Comparison of ENCODE assay signal across 21 cellular contexts in genomic region chr15:63063164-63063756, GRCh38. TPM values are rescaled to one million over a fixed set of nuclear protein-coding genes. Genes with fewer than 3 reads are reported as not detected.
DNase-seq lines count a peak whose midpoint lies in the region; ATAC-seq and TF ChIP-seq lines count a peak whose summit lies in the region.
"Had no signal": no experiment of that assay in that cellular context is flagged by ENCODE, and none has a peak within 500 bp of the region (broad histone marks: within the 10 kb centered on the region; RNA-seq: fewer than 3 reads in every experiment).

No MANE protein-coding gene starts in this region.

- no peak for TF ChIP-seq CTCF in cardiac muscle cell (IDR thresholded peaks at IDR 0.05; ENCODE audit: low read depth, low read length)
- TF ChIP-seq CTCF in fibroblast of villous mesenchyme (IDR thresholded peaks at IDR 0.05; ENCODE audit: insufficient read depth, low read depth, low read length): no peak
- no peak for TF ChIP-seq CTCF in upper lobe of right lung (IDR thresholded peaks at IDR 0.05)
- TF ChIP-seq CTCF in left lung (IDR thresholded peaks at IDR 0.05): no peak

- H3K4me1 ChIP-seq in cardiac muscle cell (ENCODE audit: low read depth) (peaks cover 50% of the 10 kb centered on the region), upper lobe of right lung (peaks cover 3% of the 10 kb centered on the region), left lung (peaks cover 0 to 6% of the 10 kb centered on the region in 2 donors), aorta (ENCODE audit: control insufficient read depth in 1 of 2, insufficient read depth in 2 of 2, low read length in 2 of 2) (peaks cover 0 to 1% of the 10 kb centered on the region in 2 donors)

- no peaks in the 10 kb centered on the region for H3K9me3 ChIP-seq in cardiac muscle cell (ENCODE audit: low read depth)
- no peaks in the 10 kb centered on the region for H3K9me3 ChIP-seq in upper lobe of right lung
- H3K9me3 ChIP-seq in left lung: no peaks in the 10 kb centered on the region
- H3K9me3 ChIP-seq in aorta (ENCODE audit: control insufficient read depth, low read length): no peaks in the 10 kb centered on the region
- H3K9me3 ChIP-seq: psoas muscle, testis had no signal

- intact Hi-C loops in Right ventricle myocardium inferior (cut with DNase I): no loop called here
- intact Hi-C loops in upper lobe of right lung (cut with DNase I): no loop called here
- intact Hi-C loops in left lung (cut with DNase I): no loop called here
- intact Hi-C loops in aorta (cut with DNase I): no loop called here

- H3K4me3 ChIP-seq in cardiac muscle cell (no peak overlapping the region), fibroblast of villous mesenchyme (ENCODE audit: low read depth, low read length) (no peak overlapping the region), upper lobe of right lung (no peak overlapping the region), left lung (no peak overlapping the region), aorta (ENCODE audit: low read length in 2 of 2) (no peak overlapping the region)
- H3K4me3 ChIP-seq: psoas muscle, testis had no signal

- H3K27ac ChIP-seq in cardiac muscle cell: peak overlapping the region; percentile 70
- no peak overlapping the region for H3K27ac ChIP-seq in upper lobe of right lung
- no peak overlapping the region for H3K27ac ChIP-seq in left lung
- no peak overlapping the region for H3K27ac ChIP-seq in aorta (ENCODE audit: low read depth in 1 of 2, low read length in 2 of 2)
- H3K27ac ChIP-seq: psoas muscle, testis had no signal

- H3K36me3 ChIP-seq in cardiac muscle cell: peaks cover 95% of the 10 kb centered on the region
- H3K36me3 ChIP-seq in upper lobe of right lung: peaks cover 98% of the 10 kb centered on the region
- H3K36me3 ChIP-seq in left lung: peaks cover 0 to 100% of the 10 kb centered on the region in 2 donors
- H3K36me3 ChIP-seq in aorta (ENCODE audit: control insufficient read depth in 1 of 2, insufficient read depth in 2 of 2, low read length in 1 of 2): peaks cover 24 to 40% of the 10 kb centered on the region in 2 donors

- DNase-seq in cardiac muscle cell (ENCODE audit: low read depth in 1 of 2, low spot score in 1 of 2) (no peak), Right ventricle myocardium inferior (ENCODE audit: missing footprints) (no peak), fibroblast of villous mesenchyme (ENCODE audit: low read depth) (peak; percentile 17), upper lobe of right lung (no peak), AG20443 (ENCODE audit: low spot score) (no peak), left lung (no peak), aorta (no peak)
- DNase-seq: activated CD8-positive, alpha-beta memory T cell treated with anti-CD3 and anti-CD28 coated beads, Interleukin-2, amount 10 ng/mL, durations not matched to agents 7 days and 5 days; activated effector memory CD4-positive, alpha-beta T cell treated with Interleukin-2 at 50 U/mL for 16 hours; CD4-positive, alpha-beta T cell; cerebellar nuclear complex; DMS79; GOT3; hippocampal formation; kidney; NCI-H2029 treated with DMSO at 0.1 percent for 48 hours; NCI-H524 treated with DMSO at 0.1 percent for 48 hours; psoas muscle; stimulated activated CD4-positive, alpha-beta T cell treated with anti-CD3 and anti-CD28 coated beads, Interleukin-12 subunit alpha, Interleukin-12 subunit beta, amount 100 ng/mL, for 4 hours; testis had no signal

- H3K27me3 ChIP-seq in cardiac muscle cell (no peaks in the 10 kb centered on the region), upper lobe of right lung (no peaks in the 10 kb centered on the region), left lung (no peaks in the 10 kb centered on the region), aorta (ENCODE audit: control insufficient read depth in 1 of 2, insufficient read depth in 2 of 2, low read length in 1 of 2) (no peaks in the 10 kb centered on the region)
- H3K27me3 ChIP-seq: testis had no signal

- ATAC-seq in Right ventricle myocardium inferior: no peak
- no peak for ATAC-seq in SK-N-SH treated with all-trans-retinoic acid at 6 μM for 48 hours
- ATAC-seq in upper lobe of right lung: peak; percentile 30
- ATAC-seq in left lung: no peak
- ATAC-seq in aorta (ENCODE audit: low FRiP score): no peak
- ATAC-seq: activated CD8-positive, alpha-beta memory T cell treated with anti-CD3 and anti-CD28 coated beads, Interleukin-2, amount 10 ng/mL, durations not matched to agents 7 days and 5 days; psoas muscle had no signal

- 87% methylated on average over 2 of the region's 2 CpGs for WGBS in aorta, 2 donors

TF ChIP-seq in SK-N-SH treated with all-trans-retinoic acid at 6 μM for 48 hours, 23 proteins besides CTCF, POLR2A, EP300 and RAD21:
- TF ChIP-seq ZC3H10 (CRISPR knock-in tag; IDR thresholded peaks at IDR 0.05) (0 out of 2 replicates have a peak, but pooled peaks have one; percentile 8), GLIS3 (CRISPR knock-in tag; IDR thresholded peaks at IDR 0.05) (0 out of 2 replicates have a peak, but pooled peaks have one; percentile 45), PATZ1 (CRISPR knock-in tag; IDR thresholded peaks at IDR 0.05; ENCODE audit: borderline replicate concordance) (no peak), ISL1 (CRISPR knock-in tag; IDR thresholded peaks at IDR 0.05) (no peak)
TF ChIP-seq in SK-N-SH treated with all-trans-retinoic acid at 6 μM for 48 hours: peak in this region for 2.

RNA-seq across cellular contexts. Expression of gene TPM1, which starts 20.7 kb away (rescaled TPM):
- total RNA-seq in cardiac muscle cell (6,553 and 8,453 TPM in 2 replicates), Right ventricle myocardium inferior (13,805 TPM), fibroblast of villous mesenchyme (2,255 and 2,551 TPM in 2 replicates), upper lobe of right lung (229 TPM), left lung (100 to 1,000 TPM; 196 to 330 TPM), aorta (1,000 to 10,000 TPM in 1 of 2 donors, 100 to 1,000 TPM in 1; 861 to 1,497 TPM)
- polyA plus RNA-seq in cardiac muscle cell (7,519 and 10,138 TPM in 2 replicates), aorta (1,000 to 10,000 TPM; 1,109 to 1,230 TPM)

RNA-seq across cellular contexts. Expression of gene LACTB, which starts 58.4 kb away (rescaled TPM):
- total RNA-seq in cardiac muscle cell (13.3 and 14.1 TPM in 2 replicates), Right ventricle myocardium inferior (29.5 TPM), fibroblast of villous mesenchyme (31.6 and 63.5 TPM in 2 replicates), upper lobe of right lung (24.8 TPM), left lung (10 to 100 TPM; 28.4 to 41.8 TPM), aorta (10 to 100 TPM; 12.6 to 17.4 TPM)
- polyA plus RNA-seq in cardiac muscle cell (14.0 and 18.0 TPM in 2 replicates), aorta (10 to 100 TPM; 18.8 to 20.9 TPM)
